In the genomic region with DNA sequence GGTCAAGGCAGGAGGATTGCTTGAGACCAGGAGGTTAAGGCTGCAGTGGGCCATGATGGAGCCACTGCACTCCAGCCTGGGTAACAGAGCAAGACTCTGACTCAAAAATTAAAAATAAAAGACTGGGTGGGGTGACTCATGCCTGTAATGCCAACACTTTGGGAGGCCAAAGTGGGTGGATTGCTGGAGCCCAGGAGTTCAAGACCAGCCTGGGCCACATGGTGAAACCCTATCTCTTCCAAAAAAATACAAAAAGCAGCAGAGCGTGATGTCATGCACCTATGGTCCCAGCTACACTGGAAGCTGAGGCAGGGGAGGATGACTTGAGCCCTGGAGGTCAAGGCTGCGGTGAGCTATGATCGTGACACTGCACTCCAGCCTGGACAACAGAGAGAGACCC, we compare ENCODE assay signal across 23 cellular contexts. TPM values are rescaled to one million over a fixed set of nuclear protein-coding genes. Genes with fewer than 3 reads are reported as not detected.
DNase-seq lines count a peak whose midpoint lies in the region; ATAC-seq, FAIRE-seq and TF ChIP-seq lines count a peak whose summit lies in the region.
"Had no signal": no experiment of that assay in that cellular context is flagged by ENCODE, and none has a peak within 500 bp of the region (broad histone marks: within the 10 kb centered on the region; RNA-seq: fewer than 3 reads in every experiment).

No MANE protein-coding gene starts in this region.

- H3K4me2 ChIP-seq in GM23248 (ENCODE audit: unreplicated experiment) (no peak overlapping the region), H1 (ENCODE audit: insufficient read depth in 1 of 2, low read depth in 2 of 2, low read length in 2 of 2) (no peak overlapping the region), neuronal stem cell (ENCODE audit: insufficient read depth, low read length, poor library complexity, severe bottlenecking) (no peak overlapping the region)
- H3K4me2 ChIP-seq: BLaER1 had no signal

- DNase-seq in GM23248 = peak; percentile 14
- DNase-seq in MG63 = peak; percentile 60
- no peak for DNase-seq in H1 (ENCODE audit: low read depth in 1 of 2, low spot score in 2 of 2)
- DNase-seq in neuronal stem cell (ENCODE audit: low spot score) = no peak
- no peak for DNase-seq in natural killer cell treated with Interleukin-12 subunit alpha and Interleukin-12 subunit beta and Interleukin-15 and Interleukin-18, amount 100 ng/mL, for 72 hours (ENCODE audit: low spot score)
- DNase-seq in stimulated activated CD4-positive, alpha-beta T cell treated with anti-CD3 and anti-CD28 coated beads, Interleukin-4, amount 100 ng/mL, for 24 hours = no peak
- no peak for DNase-seq in activated CD8-positive, alpha-beta memory T cell treated with anti-CD3 and anti-CD28 coated beads, Interleukin-2, amount 10 ng/mL, durations not matched to agents 7 days and 5 days
- no peak for DNase-seq in HuH-7 (ENCODE audit: low spot score)
- DNase-seq: Caco-2; CD4-positive, CD25-positive, alpha-beta regulatory T cell; CD8-positive, alpha-beta T cell; DMS153; DND-41; H9; HFFc6 had no signal

- ATAC-seq in natural killer cell treated with Interleukin-12 subunit alpha and Interleukin-12 subunit beta and Interleukin-15 and Interleukin-18, amount 100 ng/mL, for 72 hours = no peak
- no peak for ATAC-seq in activated CD8-positive, alpha-beta memory T cell treated with anti-CD3 and anti-CD28 coated beads, Interleukin-2, amount 10 ng/mL, durations not matched to agents 7 days and 5 days
- ATAC-seq: CD8-positive, alpha-beta T cell; HCT116 had no signal

- no peak for TF ChIP-seq EP300 in H1 (IDR thresholded peaks at IDR 0.05; ENCODE audit: borderline replicate concordance in 1 of 2, low read depth in 2 of 2, low read length in 2 of 2)

- H3K27ac ChIP-seq in GM23248 (no peak overlapping the region), H1 (ENCODE audit: low read depth, low read length) (no peak overlapping the region), neuronal stem cell (replicated peaks; ENCODE audit: low read length) (no peak overlapping the region)
- H3K27ac ChIP-seq: 22Rv1, BLaER1, C4-2B had no signal

- H3K9me3 Mint-ChIP-seq in natural killer cell treated with Interleukin-12 subunit alpha and Interleukin-12 subunit beta and Interleukin-15 and Interleukin-18, amount 100 ng/mL, for 72 hours = no peaks in the 10 kb centered on the region
- H3K9me3 Mint-ChIP-seq in activated CD8-positive, alpha-beta memory T cell treated with anti-CD3 and anti-CD28 coated beads, Interleukin-2, amount 10 ng/mL, durations not matched to agents 7 days and 5 days (ENCODE audit: low read depth) = no peaks in the 10 kb centered on the region
- H3K9me3 Mint-ChIP-seq: CD8-positive, alpha-beta T cell; H9; HFFc6 had no signal

- POLR2A ChIA-PET in H1 (lab: Charles Lee; ENCODE audit: partially characterized antibody) = no interaction called here

- peaks cover 0 to 4% of the 10 kb centered on the region in 2 donors for H3K27me3 Mint-ChIP-seq in natural killer cell treated with Interleukin-12 subunit alpha and Interleukin-12 subunit beta and Interleukin-15 and Interleukin-18, amount 100 ng/mL, for 72 hours
- H3K27me3 Mint-ChIP-seq in activated CD8-positive, alpha-beta memory T cell treated with anti-CD3 and anti-CD28 coated beads, Interleukin-2, amount 10 ng/mL, durations not matched to agents 7 days and 5 days = no peaks in the 10 kb centered on the region
- H3K27me3 Mint-ChIP-seq: B cell; CD4-positive, CD25-positive, alpha-beta regulatory T cell had no signal

- CTCF ChIA-PET in H1 (lab: Charles Lee; ENCODE audit: partially characterized antibody) = interaction anchor here (0.9 to 2.5 kb wide), 2 partner anchors 9 to 10 kb away, joined by 3 to 14 read pairs; no protein-coding TSS in a partner anchor
- CTCF ChIA-PET in activated CD8-positive, alpha-beta memory T cell treated with anti-CD3 and anti-CD28 coated beads, Interleukin-2, amount 10 ng/mL, durations not matched to agents 7 days and 5 days (lab: Charles Lee) = interaction anchor here (0.6 kb wide), 1 partner anchor 165 kb away, joined by 4 read pairs; no protein-coding TSS in a partner anchor

- H2BK12ac ChIP-seq in H1 (ENCODE audit: low read depth, low read length) (no peak overlapping the region), neuronal stem cell (ENCODE audit: low read length) (no peak overlapping the region)

- TF ChIP-seq RAD21 in H1 (IDR thresholded peaks at IDR 0.05 in 1 of 2, conservative IDR thresholded peaks at IDR 0.05 in 1 of 2; ENCODE audit: low read depth in 2 of 2, low read length in 2 of 2) = no peak

- no peak overlapping the region for H3K27ac Mint-ChIP-seq in natural killer cell treated with Interleukin-12 subunit alpha and Interleukin-12 subunit beta and Interleukin-15 and Interleukin-18, amount 100 ng/mL, for 72 hours
- no peak overlapping the region for H3K27ac Mint-ChIP-seq in activated CD8-positive, alpha-beta memory T cell treated with anti-CD3 and anti-CD28 coated beads, Interleukin-2, amount 10 ng/mL, durations not matched to agents 7 days and 5 days
- H3K27ac Mint-ChIP-seq: CD4-positive, CD25-positive, alpha-beta regulatory T cell; CD8-positive, alpha-beta T cell; H9; HFFc6 had no signal

- H3K9ac ChIP-seq in GM23248 (no peak overlapping the region), H1 (replicated peaks in 1 of 4; ENCODE audit: extremely low read depth in 1 of 4, low read depth in 3 of 4, low read length in 3 of 4) (no peak overlapping the region), neuronal stem cell (ENCODE audit: low read depth, low read length, poor library complexity) (no peak overlapping the region)
- H3K9ac ChIP-seq: BLaER1 had no signal

- H2BK5ac ChIP-seq in H1 (ENCODE audit: low read depth, low read length) = no peak overlapping the region
- peak overlapping the region; percentile 53 for H2BK5ac ChIP-seq in neuronal stem cell (ENCODE audit: low read length)

- H2AFZ ChIP-seq in GM23248 (no peak overlapping the region), H1 (ENCODE audit: low read length) (no peak overlapping the region), neuronal stem cell (ENCODE audit: low read length) (no peak overlapping the region)

- no peak for TF ChIP-seq CTCF in H1 (IDR thresholded peaks at IDR 0.05; ENCODE audit: control extremely low read depth in 1 of 3, insufficient read depth in 1 of 3, low read depth in 1 of 3, low read length in 3 of 3)

- H3K4me3 ChIP-seq in GM23248 = no peak overlapping the region
- no peak overlapping the region for H3K4me3 ChIP-seq in MG63
- no peak overlapping the region for H3K4me3 ChIP-seq in H1 (ENCODE audit: extremely low read depth in 1 of 4, insufficient read depth in 2 of 4, low read depth in 3 of 4, low read length in 4 of 4)
- no peak overlapping the region for H3K4me3 ChIP-seq in neuronal stem cell (ENCODE audit: low read length in 2 of 2)
- H3K4me3 ChIP-seq: BLaER1 had no signal

- H3K79me2 ChIP-seq in GM23248 (ENCODE audit: insufficient read depth) (no peaks in the 10 kb centered on the region), H1 (ENCODE audit: control insufficient read depth in 1 of 2, insufficient read depth in 2 of 2, low read length in 2 of 2) (no peaks in the 10 kb centered on the region)

- no peak overlapping the region for H2BK20ac ChIP-seq in H1 (ENCODE audit: low read length)

- H2AK5ac ChIP-seq in H1 (ENCODE audit: low read depth, low read length) = no peak overlapping the region
- H2AK5ac ChIP-seq in neuronal stem cell (ENCODE audit: low read depth, low read length) = no peak overlapping the region

- no peaks in the 10 kb centered on the region for H3F3A ChIP-seq in GM23248 (ENCODE audit: insufficient read depth)

- H3K4me1 Mint-ChIP-seq in natural killer cell treated with Interleukin-12 subunit alpha and Interleukin-12 subunit beta and Interleukin-15 and Interleukin-18, amount 100 ng/mL, for 72 hours (ENCODE audit: low read depth in 2 of 2) = no peaks in the 10 kb centered on the region
- H3K4me1 Mint-ChIP-seq in activated CD8-positive, alpha-beta memory T cell treated with anti-CD3 and anti-CD28 coated beads, Interleukin-2, amount 10 ng/mL, durations not matched to agents 7 days and 5 days = no peaks in the 10 kb centered on the region
- H3K4me1 Mint-ChIP-seq: CD4-positive, CD25-positive, alpha-beta regulatory T cell had no signal

- no peaks in the 10 kb centered on the region for H3K9me3 ChIP-seq in GM23248 (ENCODE audit: low read depth)
- no peaks in the 10 kb centered on the region for H3K9me3 ChIP-seq in MG63
- no peaks in the 10 kb centered on the region; a peak in 1 of 4 replicates for H3K9me3 ChIP-seq in H1 (ENCODE audit: insufficient read depth in 2 of 2, low read depth in 1 of 2, low read length in 1 of 2)
- H3K9me3 ChIP-seq in neuronal stem cell (replicated peaks in 1 of 2; ENCODE audit: control insufficient read depth in 2 of 2, insufficient read depth in 1 of 2, low read depth in 1 of 2, low read length in 2 of 2) = no peaks in the 10 kb centered on the region
- H3K9me3 ChIP-seq: BLaER1, Caco-2 had no signal

- H3K27me3 ChIP-seq in GM23248 (replicated peaks; ENCODE audit: insufficient read depth) (no peaks in the 10 kb centered on the region), MG63 (no peaks in the 10 kb centered on the region), H1 (replicated peaks in 1 of 4; ENCODE audit: control insufficient read depth in 3 of 4, extremely low read depth in 1 of 4, insufficient read depth in 3 of 4, low read length in 3 of 4) (no peaks in the 10 kb centered on the region), neuronal stem cell (ENCODE audit: control insufficient read depth in 3 of 3, insufficient read depth in 3 of 3, low read depth in 1 of 3, low read length in 3 of 3) (peaks cover 0 to 10% (median 0%) of the 10 kb centered on the region in 3 experiments)
- H3K27me3 ChIP-seq: BLaER1 had no signal

- H4K91ac ChIP-seq in H1 (replicated peaks; ENCODE audit: insufficient read length, low read length) (no peak overlapping the region), neuronal stem cell (ENCODE audit: low read depth, low read length, poor library complexity) (no peak overlapping the region)

- H3K23me2 ChIP-seq in H1 (ENCODE audit: low read depth, low read length) = no peaks in the 10 kb centered on the region

- no peaks in the 10 kb centered on the region for H3K9me2 ChIP-seq in GM23248 (ENCODE audit: insufficient read depth)

- H3K14ac ChIP-seq in H1 (ENCODE audit: insufficient read length) (no peak overlapping the region), neuronal stem cell (ENCODE audit: low read length) (no peak overlapping the region)

- H4K20me1 ChIP-seq in GM23248 (ENCODE audit: insufficient read depth) (no peaks in the 10 kb centered on the region), H1 (replicated peaks in 1 of 2; ENCODE audit: control insufficient read depth in 1 of 2, insufficient read depth in 2 of 2, low read length in 2 of 2) (no peaks in the 10 kb centered on the region)
- H4K20me1 ChIP-seq: BLaER1 had no signal

- H4K8ac ChIP-seq in H1 (ENCODE audit: extremely low read depth, insufficient read depth, low read length) (no peak overlapping the region), neuronal stem cell (ENCODE audit: low read depth, low read length) (no peak overlapping the region)

- no peak overlapping the region for H4K5ac ChIP-seq in H1 (ENCODE audit: insufficient read length, low read depth, low read length)

- in situ Hi-C loops in GM23248 (cut with MboI) = loop anchor here (5.0 kb wide), 1 partner anchor 189 kb away; no protein-coding TSS in a partner anchor

- TF ChIP-seq POLR2A in H1 (IDR thresholded peaks at IDR 0.05; ENCODE audit: control extremely low read depth in 1 of 2, low read depth in 2 of 2, low read length in 2 of 2) = no peak

- H3K4ac ChIP-seq in H1 (replicated peaks; ENCODE audit: insufficient read length, low read depth, low read length) (no peak overlapping the region), neuronal stem cell (ENCODE audit: low read length) (no peak overlapping the region)

- WGBS in GM23248 (ENCODE audit: low coverage in 1 of 2, low lambda C conversion rate in 2 of 2, missing lambda C conversion rate in 2 of 2), 2 experiments = 85 to 88% methylated on average over 3 of the region's 3 CpGs
- 96% methylated on average over 3 of the region's 3 CpGs; no CpG with 5 or more reads in 1 of the 2 experiments for WGBS in H1 (ENCODE audit: extremely low coverage in 1 of 2, insufficient coverage in 1 of 2, insufficient read length in 1 of 2, insufficient replicate concordance in 2 of 2, low coverage in 1 of 2, low lambda C conversion rate in 2 of 2, missing lambda C conversion rate in 1 of 2), 2 experiments
- WGBS in neuronal stem cell (ENCODE audit: extremely low coverage in 2 of 2, insufficient read length in 2 of 2, insufficient replicate concordance in 1 of 2), 2 donors = no CpG with 5 or more reads among the region's 3 CpGs

- H3K79me1 ChIP-seq in H1 (ENCODE audit: low read depth, low read length) (no peaks in the 10 kb centered on the region), neuronal stem cell (ENCODE audit: low read depth, low read length) (no peaks in the 10 kb centered on the region)

- H3K56ac ChIP-seq in H1 (replicated peaks; ENCODE audit: insufficient read length, low read depth, low read length) = no peak overlapping the region

- peak overlapping the region; percentile 53; the same call in 1 of the 2 replicates for H2BK15ac ChIP-seq in H1 (ENCODE audit: low read length)
- no peak overlapping the region for H2BK15ac ChIP-seq in neuronal stem cell (ENCODE audit: low read length)

- FAIRE-seq in H1 (lab: Jason Lieb, UNC) = no peak
- FAIRE-seq: A204.1, G401.6, GM12892 had no signal

- no peaks in the 10 kb centered on the region for H3K36me3 Mint-ChIP-seq in natural killer cell treated with Interleukin-12 subunit alpha and Interleukin-12 subunit beta and Interleukin-15 and Interleukin-18, amount 100 ng/mL, for 72 hours
- no peaks in the 10 kb centered on the region for H3K36me3 Mint-ChIP-seq in activated CD8-positive, alpha-beta memory T cell treated with anti-CD3 and anti-CD28 coated beads, Interleukin-2, amount 10 ng/mL, durations not matched to agents 7 days and 5 days
- H3K36me3 Mint-ChIP-seq: CD4-positive, CD25-positive, alpha-beta regulatory T cell; CD8-positive, alpha-beta T cell had no signal

- no peak overlapping the region for H3K23ac ChIP-seq in H1 (ENCODE audit: insufficient read length)
- H3K23ac ChIP-seq in neuronal stem cell (ENCODE audit: low read depth, low read length, poor library complexity) = no peak overlapping the region

- H2BK120ac ChIP-seq in H1 (replicated peaks; ENCODE audit: low read depth, low read length) (no peak overlapping the region), neuronal stem cell (ENCODE audit: low read depth, low read length) (no peak overlapping the region)

- peaks cover 4% of the 10 kb centered on the region; the same call in 1 of the 2 replicates for H3K4me1 ChIP-seq in GM23248 (ENCODE audit: insufficient read depth)
- peaks cover 0 to 7% (median 1%) of the 10 kb centered on the region in 4 experiments; a peak in 3 of 7 replicates for H3K4me1 ChIP-seq in H1 (replicated peaks in 1 of 4; ENCODE audit: control insufficient read depth in 3 of 4, insufficient read depth in 4 of 4, low read length in 3 of 4)
- H3K4me1 ChIP-seq in neuronal stem cell (ENCODE audit: control insufficient read depth in 2 of 2, insufficient read depth in 1 of 2, low read depth in 1 of 2, low read length in 2 of 2) = peaks cover 0 to 12% of the 10 kb centered on the region in 2 donors
- H3K4me1 ChIP-seq: Caco-2 had no signal

- H3K36me3 ChIP-seq in GM23248 (ENCODE audit: low read depth) = no peaks in the 10 kb centered on the region
- H3K36me3 ChIP-seq in MG63 = no peaks in the 10 kb centered on the region
- H3K36me3 ChIP-seq in H1 (ENCODE audit: control insufficient read depth in 2 of 4, insufficient read depth in 4 of 4, low read length in 3 of 4) = no peaks in the 10 kb centered on the region
- H3K36me3 ChIP-seq in neuronal stem cell (replicated peaks in 1 of 2; ENCODE audit: control insufficient read depth in 2 of 2, insufficient read depth in 2 of 2, low read length in 2 of 2) = no peaks in the 10 kb centered on the region
- H3K36me3 ChIP-seq: BLaER1 had no signal

- no peak overlapping the region for H3K4me3 Mint-ChIP-seq in natural killer cell treated with Interleukin-12 subunit alpha and Interleukin-12 subunit beta and Interleukin-15 and Interleukin-18, amount 100 ng/mL, for 72 hours
- H3K4me3 Mint-ChIP-seq in activated CD8-positive, alpha-beta memory T cell treated with anti-CD3 and anti-CD28 coated beads, Interleukin-2, amount 10 ng/mL, durations not matched to agents 7 days and 5 days = no peak overlapping the region
- H3K4me3 Mint-ChIP-seq: B cell; CD4-positive, CD25-positive, alpha-beta regulatory T cell; CD8-positive, alpha-beta T cell; H9; HFFc6 had no signal

- H3K18ac ChIP-seq in H1 (ENCODE audit: extremely low read depth, low read length) (no peak overlapping the region), neuronal stem cell (ENCODE audit: low read length) (no peak overlapping the region)

RNA-seq across cellular contexts. Expression of a gene that starts 44.4 kb away (rescaled TPM):
- total RNA-seq in GM23248 (2014; rRNA removed; shearing (Covaris generic)) = 21.5 and 21.9 TPM in 2 replicates
- polyA plus RNA-seq in GM23248 (2016; fragmentation: Nextera tagmentation; extraction: Ambion mirVana) (86.5 and 88.0 TPM in 2 replicates), H1 (2011; rRNA removed) (11.7 and 17.5 TPM in 2 replicates)
- total RNA-seq in MG63 (2014; rRNA removed; shearing (Covaris generic); ENCODE audit: low replicate concordance) = 33.0 and 47.3 TPM in 2 replicates
- total RNA-seq in H1 (2021; fragmentation: NEBNext Ultra II Directional; extraction: Animal tissue kit (Norgen Biotek cat#: 25700)) = 28.8 and 33.6 TPM in 2 replicates
- 33.1 TPM for polyA plus RNA-seq in H1 (2011; cell fraction: cytosol; rRNA removed)
- 6.2 TPM for polyA plus RNA-seq in H1 (2011; cell fraction: nucleus; rRNA removed)
- 18.0 to 39.2 TPM (median 20.0 TPM) in 4 replicates for polyA plus RNA-seq in H1 (2012, experiment 1 of 2)
- 6.5 TPM for polyA plus RNA-seq in H1 (2012, experiment 2 of 2)
- 42.7 TPM for polyA plus RNA-seq in H1 (2013, experiment 1 of 2)
- 43.3 TPM for polyA plus RNA-seq in H1 (2013, experiment 2 of 2)
- 6.9 and 7.0 TPM in 2 replicates for polyA minus RNA-seq in H1 (2011; rRNA and poly(A)+ RNA removed)
- 4.6 TPM for polyA minus RNA-seq in H1 (2011; cell fraction: cytosol; rRNA and poly(A)+ RNA removed)
- polyA minus RNA-seq in H1 (2011; cell fraction: nucleus; rRNA and poly(A)+ RNA removed) = 26.7 TPM
- 32.4 TPM for polyA plus RNA-seq in neuronal stem cell (2013, experiment 1 of 2)
- 32.4 TPM for polyA plus RNA-seq in neuronal stem cell (2013, experiment 2 of 2)
- total RNA-seq in natural killer cell treated with Interleukin-12 subunit alpha and Interleukin-12 subunit beta and Interleukin-15 and Interleukin-18, amount 100 ng/mL, for 72 hours = 10 to 100 TPM; 21.3 to 31.4 TPM
- total RNA-seq in activated CD8-positive, alpha-beta memory T cell treated with anti-CD3 and anti-CD28 coated beads, Interleukin-2, amount 10 ng/mL, durations not matched to agents 7 days and 5 days = 10 to 100 TPM; 21.6 to 26.3 TPM

Comparison
In these comparisons a context has a peak if more than half of its experiments do, and no peak if none do; other contexts are left out.
1. DNase-seq: peak in GM23248 (single experiment) and MG63 (single experiment); none in H1 (0 of 2), neuronal stem cell (single experiment), natural killer cell treated with Interleukin-12 subunit alpha and Interleukin-12 subunit beta and Interleukin-15 and Interleukin-18, amount 100 ng/mL, for 72 hours (single experiment), stimulated activated CD4-positive, alpha-beta T cell treated with anti-CD3 and anti-CD28 coated beads, Interleukin-4, amount 100 ng/mL, for 24 hours (single experiment), activated CD8-positive, alpha-beta memory T cell treated with anti-CD3 and anti-CD28 coated beads, Interleukin-2, amount 10 ng/mL, durations not matched to agents 7 days and 5 days (single experiment) and HuH-7 (single experiment).